11 cellular contexts compared by ENCODE assay signal in genomic region chr9:86795861-86796497, GRCh38.
DNase-seq lines count a peak whose midpoint lies in the region; ATAC-seq, FAIRE-seq and TF ChIP-seq lines count a peak whose summit lies in the region.
"Had no signal": no experiment of that assay in that cellular context is flagged by ENCODE, and none has a peak within 500 bp of the region (broad histone marks: within the 10 kb centered on the region; RNA-seq: fewer than 3 reads in every experiment).

No MANE protein-coding gene starts in this region.

- H3K27ac ChIP-seq in cardiac muscle cell (no peak overlapping the region), pancreas (no peak overlapping the region)

- H3K27me3 ChIP-seq in cardiac muscle cell = no peaks in the 10 kb centered on the region
- H3K27me3 ChIP-seq in pancreas = no peaks in the 10 kb centered on the region

- FAIRE-seq in pancreas (lab: Jason Lieb, UNC) = no peak

- H3K4me1 ChIP-seq in cardiac muscle cell (ENCODE audit: low read depth) (peaks cover 18% of the 10 kb centered on the region), pancreas (peaks cover 0 to 2% (median 0%) of the 10 kb centered on the region in 3 donors)

- H3K36me3 ChIP-seq in cardiac muscle cell (no peaks in the 10 kb centered on the region), pancreas (no peaks in the 10 kb centered on the region)

- peak; percentile 37 for DNase-seq in AG08396 (ENCODE audit: low spot score)
- DNase-seq in amniotic epithelial cell (ENCODE audit: low read depth) = peak; percentile 79
- peak in 1 of 2 donors; percentile 97 for DNase-seq in cardiac muscle cell (ENCODE audit: low read depth in 1 of 2, low spot score in 1 of 2)
- DNase-seq in pancreas = no peak
- DNase-seq in effector CD4-positive, alpha-beta T cell = no peak
- DNase-seq in NCI-H1105 (lab: John Stamatoyannopoulos, UW) = no peak
- DNase-seq in NCI-H187 treated with DMSO at 0.1 percent for 48 hours (lab: John Stamatoyannopoulos, UW) = no peak
- DNase-seq: AML-193, NCI-H774, T-cell had no signal

- H3K9me3 ChIP-seq in cardiac muscle cell (ENCODE audit: low read depth) (no peaks in the 10 kb centered on the region), pancreas (no peaks in the 10 kb centered on the region)

- 74 to 79% methylated on average over 8 of the region's 8 CpGs for WGBS in pancreas, 2 donors

- TF ChIP-seq CTCF in cardiac muscle cell (IDR thresholded peaks at IDR 0.05; ENCODE audit: low read depth, low read length) (peak; percentile 48), pancreas (IDR thresholded peaks at IDR 0.05) (no peak)

- intact Hi-C loops in pancreas (cut with DNase I) = no loop called here

- H3K4me3 ChIP-seq in cardiac muscle cell (no peak overlapping the region), pancreas (no peak overlapping the region)

- ATAC-seq in pancreas (peak in 3 of 4 donors; percentile 38 to 65 (median 61)), GM19324 (IDR thresholded peaks at IDR 0.05; ENCODE audit: low FRiP score, unreplicated experiment) (no peak)
- ATAC-seq: T-cell had no signal

Comparison
In these comparisons a context has a peak if more than half of its experiments do, and no peak if none do; other contexts are left out.
1. DNase-seq: peak in AG08396 (single experiment) and amniotic epithelial cell (single experiment); none in pancreas (0 of 6), effector CD4-positive, alpha-beta T cell (single experiment), NCI-H1105 (single experiment) and NCI-H187 treated with DMSO at 0.1 percent for 48 hours (single experiment).